1 cellular context compared by ENCODE assay signal in genomic region chr5:146446861-146447733, GRCh38.
TF ChIP-seq lines count a peak whose summit lies in the region.

TCERG1 (plus strand) TSS chr5:146447333; CDS start chr5:146447350, 17 bp downstream.

TF ChIP-seq in HepG2, 621 proteins besides CTCF, POLR2A, EP300 and RAD21 (continued from another document and continues in another):
- TF ChIP-seq, protein P1, sequence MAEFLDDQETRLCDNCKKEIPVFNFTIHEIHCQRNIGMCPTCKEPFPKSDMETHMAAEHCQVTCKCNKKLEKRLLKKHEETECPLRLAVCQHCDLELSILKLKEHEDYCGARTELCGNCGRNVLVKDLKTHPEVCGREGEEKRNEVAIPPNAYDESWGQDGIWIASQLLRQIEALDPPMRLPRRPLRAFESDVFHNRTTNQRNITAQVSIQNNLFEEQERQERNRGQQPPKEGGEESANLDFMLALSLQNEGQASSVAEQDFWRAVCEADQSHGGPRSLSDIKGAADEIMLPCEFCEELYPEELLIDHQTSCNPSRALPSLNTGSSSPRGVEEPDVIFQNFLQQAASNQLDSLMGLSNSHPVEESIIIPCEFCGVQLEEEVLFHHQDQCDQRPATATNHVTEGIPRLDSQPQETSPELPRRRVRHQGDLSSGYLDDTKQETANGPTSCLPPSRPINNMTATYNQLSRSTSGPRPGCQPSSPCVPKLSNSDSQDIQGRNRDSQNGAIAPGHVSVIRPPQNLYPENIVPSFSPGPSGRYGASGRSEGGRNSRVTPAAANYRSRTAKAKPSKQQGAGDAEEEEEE (CRISPR knock-in tag; IDR thresholded peaks at IDR 0.05; ENCODE audit: borderline replicate concordance): peak; percentile 90; the same call in 1 of the 2 replicates
- TF ChIP-seq KMT2B (CRISPR knock-in tag; IDR thresholded peaks at IDR 0.05) (peak; percentile 78), SAP130 (CRISPR knock-in tag; IDR thresholded peaks at IDR 0.05; ENCODE audit: low read depth) (peak; percentile 79), GRHL1 (CRISPR knock-in tag; conservative IDR thresholded peaks at IDR 0.05) (no peak), E2F5 (CRISPR knock-in tag; conservative IDR thresholded peaks at IDR 0.05) (0 out of 2 replicates have a peak, but pooled peaks have one; percentile 48), ZFP90 (CRISPR knock-in tag; IDR thresholded peaks at IDR 0.05; ENCODE audit: borderline replicate concordance) (peak; percentile 41; the same call in 1 of the 2 replicates), ZFP41 (CRISPR knock-in tag; IDR thresholded peaks at IDR 0.05; ENCODE audit: borderline replicate concordance) (no peak), ZNF639 (CRISPR knock-in tag; conservative IDR thresholded peaks at IDR 0.05) (0 out of 2 replicates have a peak, but pooled peaks have one; percentile 36), ZNF235 (CRISPR knock-in tag; IDR thresholded peaks at IDR 0.05; ENCODE audit: borderline replicate concordance) (0 out of 2 replicates have a peak, but pooled peaks have one; percentile 22), YEATS2 (CRISPR knock-in tag; IDR thresholded peaks at IDR 0.05; ENCODE audit: borderline replicate concordance) (peak; percentile 70; the same call in 1 of the 2 replicates), CBX1 (IDR thresholded peaks at IDR 0.05; ENCODE audit: low read depth) (no peak), ZMAT3 (CRISPR knock-in tag; conservative IDR thresholded peaks at IDR 0.05) (0 out of 2 replicates have a peak, but pooled peaks have one; percentile 35), MTA1 (CRISPR knock-in tag; IDR thresholded peaks at IDR 0.05; ENCODE audit: borderline replicate concordance) (no peak), ZNF543 (CRISPR knock-in tag; IDR thresholded peaks at IDR 0.05) (no peak), LCORL (IDR thresholded peaks at IDR 0.05) (no peak), LCORL (CRISPR knock-in tag; IDR thresholded peaks at IDR 0.05) (no peak), SNRNP70 (IDR thresholded peaks at IDR 0.05; ENCODE audit: low read depth, low read length) (no peak), PHF8 (CRISPR knock-in tag; IDR thresholded peaks at IDR 0.05) (peak; percentile 92), U2AF2 (IDR thresholded peaks at IDR 0.05; ENCODE audit: low read depth, low read length) (no peak), ZFAT (CRISPR knock-in tag; conservative IDR thresholded peaks at IDR 0.05) (no peak; the same call in 1 of the 2 replicates), ZNF782 (CRISPR knock-in tag; IDR thresholded peaks at IDR 0.05; ENCODE audit: borderline replicate concordance) (no peak; the same call in 1 of the 2 replicates), TAF15 (IDR thresholded peaks at IDR 0.05; ENCODE audit: low read depth, low read length, poor library complexity, severe bottlenecking) (no peak), ZFP37 (CRISPR knock-in tag; IDR thresholded peaks at IDR 0.05; ENCODE audit: borderline replicate concordance) (no peak; the same call in 1 of the 2 replicates), CBX2 (IDR thresholded peaks at IDR 0.05; ENCODE audit: low read depth, low read length) (no peak), CBX2 (CRISPR knock-in tag; IDR thresholded peaks at IDR 0.05; ENCODE audit: low read depth) (no peak), ZNF800 (CRISPR knock-in tag; IDR thresholded peaks at IDR 0.05) (0 out of 2 replicates have a peak, but pooled peaks have one; percentile 6), ESRRA (CRISPR knock-in tag; IDR thresholded peaks at IDR 0.05; ENCODE audit: low read depth) (no peak), ZNF260 (CRISPR knock-in tag; IDR thresholded peaks at IDR 0.05; ENCODE audit: borderline replicate concordance, low read depth) (no peak), MXI1 (IDR thresholded peaks at IDR 0.05; ENCODE audit: borderline replicate concordance, low read depth, low read length) (peak; percentile 85; the same call in 1 of the 3 replicates), MAFF (IDR thresholded peaks at IDR 0.05; ENCODE audit: low read depth, low read length) (no peak), ZNF589 (CRISPR knock-in tag; conservative IDR thresholded peaks at IDR 0.05) (peak; percentile 62; the same call in 1 of the 2 replicates), ZNF337 (CRISPR knock-in tag; IDR thresholded peaks at IDR 0.05; ENCODE audit: borderline replicate concordance, low read depth) (no peak), NFKBIZ (CRISPR knock-in tag; IDR thresholded peaks at IDR 0.05) (no peak), ATF6 (CRISPR knock-in tag; conservative IDR thresholded peaks at IDR 0.05) (no peak), ZNF546 (CRISPR knock-in tag; conservative IDR thresholded peaks at IDR 0.05) (no peak), ZNF512B (CRISPR knock-in tag; IDR thresholded peaks at IDR 0.05; ENCODE audit: borderline replicate concordance) (no peak), BORCS8-MEF2B (CRISPR knock-in tag; IDR thresholded peaks at IDR 0.05) (peak; percentile 82), ATF5 (CRISPR knock-in tag; IDR thresholded peaks at IDR 0.05; ENCODE audit: low read depth) (no peak), ATF4 (CRISPR knock-in tag; IDR thresholded peaks at IDR 0.05) (peak in 1 of 2 experiments; percentile 72; a peak in 2 of 4 replicates), GLI4 (CRISPR knock-in tag; IDR thresholded peaks at IDR 0.05; ENCODE audit: borderline replicate concordance) (no peak), ZFP82 (CRISPR knock-in tag; IDR thresholded peaks at IDR 0.05; ENCODE audit: borderline replicate concordance) (no peak), ZBTB8A (CRISPR knock-in tag; IDR thresholded peaks at IDR 0.05; ENCODE audit: borderline replicate concordance, low read depth) (no peak)
- TF ChIP-seq, protein P2, sequence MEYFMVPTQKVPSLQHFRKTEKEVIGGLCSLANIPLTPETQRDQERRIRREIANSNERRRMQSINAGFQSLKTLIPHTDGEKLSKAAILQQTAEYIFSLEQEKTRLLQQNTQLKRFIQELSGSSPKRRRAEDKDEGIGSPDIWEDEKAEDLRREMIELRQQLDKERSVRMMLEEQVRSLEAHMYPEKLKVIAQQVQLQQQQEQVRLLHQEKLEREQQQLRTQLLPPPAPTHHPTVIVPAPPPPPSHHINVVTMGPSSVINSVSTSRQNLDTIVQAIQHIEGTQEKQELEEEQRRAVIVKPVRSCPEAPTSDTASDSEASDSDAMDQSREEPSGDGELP (IDR thresholded peaks at IDR 0.05; ENCODE audit: borderline replicate concordance, low read depth): no peak
- TF ChIP-seq, protein P3, sequence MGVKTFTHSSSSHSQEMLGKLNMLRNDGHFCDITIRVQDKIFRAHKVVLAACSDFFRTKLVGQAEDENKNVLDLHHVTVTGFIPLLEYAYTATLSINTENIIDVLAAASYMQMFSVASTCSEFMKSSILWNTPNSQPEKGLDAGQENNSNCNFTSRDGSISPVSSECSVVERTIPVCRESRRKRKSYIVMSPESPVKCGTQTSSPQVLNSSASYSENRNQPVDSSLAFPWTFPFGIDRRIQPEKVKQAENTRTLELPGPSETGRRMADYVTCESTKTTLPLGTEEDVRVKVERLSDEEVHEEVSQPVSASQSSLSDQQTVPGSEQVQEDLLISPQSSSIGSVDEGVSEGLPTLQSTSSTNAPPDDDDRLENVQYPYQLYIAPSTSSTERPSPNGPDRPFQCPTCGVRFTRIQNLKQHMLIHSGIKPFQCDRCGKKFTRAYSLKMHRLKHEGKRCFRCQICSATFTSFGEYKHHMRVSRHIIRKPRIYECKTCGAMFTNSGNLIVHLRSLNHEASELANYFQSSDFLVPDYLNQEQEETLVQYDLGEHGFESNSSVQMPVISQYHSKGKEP (CRISPR knock-in tag; IDR thresholded peaks at IDR 0.05): no peak
- TF ChIP-seq, protein P4, sequence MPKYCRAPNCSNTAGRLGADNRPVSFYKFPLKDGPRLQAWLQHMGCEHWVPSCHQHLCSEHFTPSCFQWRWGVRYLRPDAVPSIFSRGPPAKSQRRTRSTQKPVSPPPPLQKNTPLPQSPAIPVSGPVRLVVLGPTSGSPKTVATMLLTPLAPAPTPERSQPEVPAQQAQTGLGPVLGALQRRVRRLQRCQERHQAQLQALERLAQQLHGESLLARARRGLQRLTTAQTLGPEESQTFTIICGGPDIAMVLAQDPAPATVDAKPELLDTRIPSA (CRISPR knock-in tag; IDR thresholded peaks at IDR 0.05; ENCODE audit: borderline replicate concordance): no peak
